ENCODE assay signal across 21 cellular contexts in genomic region chr1:209062863-209063262, GRCh38.
A peak's percentile ranks its signal among the peaks of the same experiment; 100 is the strongest.
DNase-seq lines count a peak whose midpoint lies in the region; ATAC-seq and FAIRE-seq lines count a peak whose summit lies in the region.
"Had no signal": no experiment of that assay in that cellular context is flagged by ENCODE, and none has a peak within 500 bp of the region (broad histone marks: within the 10 kb centered on the region; RNA-seq: fewer than 3 reads in every experiment).

No MANE protein-coding gene starts in this region.

- CTCF ChIA-PET in activated CD4-positive, alpha-beta T cell treated with anti-CD3 and anti-CD28 coated beads for 36 hours (lab: Charles Lee): interaction anchor here (0.8 kb wide), 1 partner anchor 165 kb away, joined by 3 read pairs; no protein-coding TSS in a partner anchor

- FAIRE-seq in G401.6 (lab: Jason Lieb, UNC): peak; percentile 89
- FAIRE-seq: HepG2 had no signal

- H3K4me1 Mint-ChIP-seq in activated CD4-positive, alpha-beta T cell treated with anti-CD3 and anti-CD28 coated beads for 36 hours: no peaks in the 10 kb centered on the region
- H3K4me1 Mint-ChIP-seq: activated CD4-positive, alpha-beta memory T cell treated with anti-CD3 and anti-CD28 coated beads, Interleukin-2, amount 10 ng/mL, durations not matched to agents 7 days and 5 days; stimulated activated memory B cell treated with anti-CD40 and anti-IgM and Interleukin-4, amounts not matched to agents 10 μg/mL and 1 μg/mL and 100 μg/mL, for 72 hours had no signal

- no peaks in the 10 kb centered on the region for H3K36me3 Mint-ChIP-seq in activated CD4-positive, alpha-beta T cell treated with anti-CD3 and anti-CD28 coated beads for 36 hours (ENCODE audit: low read depth)
- H3K36me3 Mint-ChIP-seq: stimulated activated memory B cell treated with anti-CD40 and anti-IgM and Interleukin-4, amounts not matched to agents 10 μg/mL and 1 μg/mL and 100 μg/mL, for 72 hours had no signal

- intact Hi-C loops in activated CD4-positive, alpha-beta T cell treated with anti-CD3 and anti-CD28 coated beads for 36 hours (cut with DNase I, micrococcal nuclease): no loop called here

- no peak for DNase-seq in NOMO-1 (lab: John Stamatoyannopoulos, UW; ENCODE audit: unreplicated experiment in 2 of 2)
- no peak for DNase-seq in NCI-H526 (lab: John Stamatoyannopoulos, UW)
- no peak for DNase-seq in activated CD4-positive, alpha-beta T cell treated with anti-CD3 and anti-CD28 coated beads for 36 hours
- DNase-seq in NCI-H1417 treated with DMSO at 0.1 percent for 48 hours (lab: John Stamatoyannopoulos, UW): no peak
- DNase-seq: 8988T; activated CD4-positive, alpha-beta memory T cell treated with anti-CD3 and anti-CD28 coated beads, Interleukin-2, amount 10 ng/mL, durations not matched to agents 7 days and 5 days; activated T-cell treated with anti-CD3 and anti-CD28 coated beads, Interleukin-2, amount 50 U/mL, for 72 hours; HCEC 1CT; left ventricle myocardium inferior; mucosa of descending colon; NCI-H1694; NCI-H345; stimulated activated CD4-positive, alpha-beta T cell treated with anti-CD3 and anti-CD28 coated beads, Interleukin-12 subunit alpha, Interleukin-12 subunit beta, amount 100 ng/mL, for 4 hours; transverse colon had no signal

- POLR2A ChIA-PET in activated CD4-positive, alpha-beta T cell treated with anti-CD3 and anti-CD28 coated beads for 36 hours (lab: Charles Lee): no interaction called here

- no peak overlapping the region for H3K4me3 Mint-ChIP-seq in activated CD4-positive, alpha-beta T cell treated with anti-CD3 and anti-CD28 coated beads for 36 hours
- H3K4me3 Mint-ChIP-seq: activated CD4-positive, alpha-beta memory T cell treated with anti-CD3 and anti-CD28 coated beads, Interleukin-2, amount 10 ng/mL, durations not matched to agents 7 days and 5 days; activated T-cell treated with anti-CD3 and anti-CD28 coated beads, Interleukin-2, amount 50 U/mL, for 72 hours; stimulated activated memory B cell treated with anti-CD40 and anti-IgM and Interleukin-4, amounts not matched to agents 10 μg/mL and 1 μg/mL and 100 μg/mL, for 72 hours had no signal

- peaks cover 3% of the 10 kb centered on the region for H3K27me3 Mint-ChIP-seq in activated CD4-positive, alpha-beta T cell treated with anti-CD3 and anti-CD28 coated beads for 36 hours
- H3K27me3 Mint-ChIP-seq: activated CD4-positive, alpha-beta memory T cell treated with anti-CD3 and anti-CD28 coated beads, Interleukin-2, amount 10 ng/mL, durations not matched to agents 7 days and 5 days had no signal

- no peak overlapping the region for H3K27ac Mint-ChIP-seq in activated CD4-positive, alpha-beta T cell treated with anti-CD3 and anti-CD28 coated beads for 36 hours
- H3K27ac Mint-ChIP-seq: activated CD4-positive, alpha-beta memory T cell treated with anti-CD3 and anti-CD28 coated beads, Interleukin-2, amount 10 ng/mL, durations not matched to agents 7 days and 5 days; activated T-cell treated with anti-CD3 and anti-CD28 coated beads, Interleukin-2, amount 50 U/mL, for 72 hours; stimulated activated memory B cell treated with anti-CD40 and anti-IgM and Interleukin-4, amounts not matched to agents 10 μg/mL and 1 μg/mL and 100 μg/mL, for 72 hours had no signal

- no peaks in the 10 kb centered on the region for H3K9me3 Mint-ChIP-seq in activated CD4-positive, alpha-beta T cell treated with anti-CD3 and anti-CD28 coated beads for 36 hours (ENCODE audit: low read depth)
- H3K9me3 Mint-ChIP-seq: activated CD4-positive, alpha-beta memory T cell treated with anti-CD3 and anti-CD28 coated beads, Interleukin-2, amount 10 ng/mL, durations not matched to agents 7 days and 5 days had no signal

- ATAC-seq in GM19351 (IDR thresholded peaks at IDR 0.05; ENCODE audit: unreplicated experiment) (peak; percentile 76), HG02610 (IDR thresholded peaks at IDR 0.05; ENCODE audit: unreplicated experiment) (peak; percentile 75), HG03280 (IDR thresholded peaks at IDR 0.05; ENCODE audit: unreplicated experiment) (peak; percentile 43)
- no peak for ATAC-seq in activated CD4-positive, alpha-beta T cell treated with anti-CD3 and anti-CD28 coated beads for 36 hours
- ATAC-seq: activated T-cell treated with anti-CD3 and anti-CD28 coated beads, Interleukin-2, amount 50 U/mL, for 72 hours; gastroesophageal sphincter; HepG2; mucosa of descending colon; stimulated activated memory B cell treated with anti-CD40 and anti-IgM and Interleukin-4, amounts not matched to agents 10 μg/mL and 1 μg/mL and 100 μg/mL, for 72 hours had no signal
